ENCODE assay signal across 8 cellular contexts in the genomic region with DNA sequence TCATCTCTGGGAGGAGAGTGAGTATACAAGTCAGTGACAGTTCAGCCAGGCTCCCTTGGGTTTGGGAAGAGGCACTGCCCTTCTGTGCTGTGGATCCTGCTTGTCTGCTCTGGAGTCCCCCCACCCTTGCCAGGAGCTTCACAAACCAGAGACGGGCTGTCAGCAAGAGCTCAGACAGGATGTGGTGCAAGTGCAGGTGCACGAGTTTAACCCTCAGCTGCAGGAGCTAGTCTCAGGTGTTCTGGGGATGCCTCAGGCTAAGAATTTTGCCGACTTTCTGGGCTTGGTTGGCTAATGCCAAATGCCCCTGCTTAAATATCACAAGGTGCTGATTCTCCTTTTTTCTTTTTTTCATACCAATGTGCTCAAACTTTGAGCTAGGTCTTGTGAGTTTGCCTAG. TPM values are rescaled to one million over a fixed set of nuclear protein-coding genes. Genes with fewer than 3 reads are reported as not detected.
DNase-seq lines count a peak whose midpoint lies in the region; ATAC-seq and TF ChIP-seq lines count a peak whose summit lies in the region.

No MANE protein-coding gene starts in this region.

- no peaks in the 10 kb centered on the region for H3K9me3 ChIP-seq in mucosa of stomach (ENCODE audit: control insufficient read depth, low read length)
- no peaks in the 10 kb centered on the region for H3K9me3 ChIP-seq in uterus
- H3K9me3 ChIP-seq in upper lobe of left lung: no peaks in the 10 kb centered on the region
- no peaks in the 10 kb centered on the region for H3K9me3 ChIP-seq in sigmoid colon

- peak overlapping the region; percentile 50 for H3K9ac ChIP-seq in mucosa of stomach (ENCODE audit: low read length)

- no peak for TF ChIP-seq CTCF in uterus (IDR thresholded peaks at IDR 0.05)
- TF ChIP-seq CTCF in upper lobe of left lung (IDR thresholded peaks at IDR 0.05): no peak
- TF ChIP-seq CTCF in sigmoid colon (IDR thresholded peaks at IDR 0.05): no peak

- peaks cover 16% of the 10 kb centered on the region for H3K4me1 ChIP-seq in mucosa of stomach (ENCODE audit: control insufficient read depth, insufficient read depth, low read length)
- H3K4me1 ChIP-seq in uterus: no peaks in the 10 kb centered on the region
- H3K4me1 ChIP-seq in upper lobe of left lung: peaks cover 9 to 18% (median 16%) of the 10 kb centered on the region in 4 donors
- peaks cover 0 to 17% (median 8%) of the 10 kb centered on the region in 4 donors for H3K4me1 ChIP-seq in sigmoid colon

- H3K27me3 ChIP-seq in mucosa of stomach (ENCODE audit: control insufficient read depth, insufficient read depth, low read length) (peaks cover 4% of the 10 kb centered on the region), uterus (no peaks in the 10 kb centered on the region), upper lobe of left lung (no peaks in the 10 kb centered on the region), sigmoid colon (no peaks in the 10 kb centered on the region)

- DNase-seq in COLO668 (lab: John Stamatoyannopoulos, UW; ENCODE audit: unreplicated experiment) (peak; percentile 59), uterus (no peak), upper lobe of left lung (no peak), sigmoid colon (no peak)
- DNase-seq in activated CD8-positive, alpha-beta memory T cell treated with anti-CD3 and anti-CD28 coated beads, Interleukin-2, amount 50 U/mL, for 1 hour (ENCODE audit: extremely low read depth): peak; percentile 19

- H3K4me3 ChIP-seq in mucosa of stomach (ENCODE audit: low read length) (no peak overlapping the region), uterus (no peak overlapping the region), upper lobe of left lung (peak overlapping the region in 1 of 4 donors; percentile 78), sigmoid colon (no peak overlapping the region)

- TF ChIP-seq POLR2A in uterus (IDR thresholded peaks at IDR 0.05): no peak
- TF ChIP-seq POLR2A in upper lobe of left lung (IDR thresholded peaks at IDR 0.05): no peak
- no peak for TF ChIP-seq POLR2A in sigmoid colon (IDR thresholded peaks at IDR 0.05)

- peaks cover 11% of the 10 kb centered on the region for H3K36me3 Mint-ChIP-seq in IgD-negative memory B cell

- H3K27ac Mint-ChIP-seq in IgD-negative memory B cell: peak overlapping the region; percentile 50 to 91 (median 86)

- peak overlapping the region; percentile 80 to 97 (median 92) for H3K4me3 Mint-ChIP-seq in IgD-negative memory B cell

- H3K27me3 Mint-ChIP-seq in IgD-negative memory B cell: no peaks in the 10 kb centered on the region

- no peak for ATAC-seq in upper lobe of left lung (ENCODE audit: low FRiP score in 2 of 2)
- no peak for ATAC-seq in HG02763 (IDR thresholded peaks at IDR 0.05; ENCODE audit: unreplicated experiment)

- TF ChIP-seq EP300 in upper lobe of left lung (IDR thresholded peaks at IDR 0.05) (no peak), sigmoid colon (IDR thresholded peaks at IDR 0.05) (no peak)

- H3K36me3 ChIP-seq in mucosa of stomach (ENCODE audit: control insufficient read depth, insufficient read depth, low read length) (no peaks in the 10 kb centered on the region), uterus (no peaks in the 10 kb centered on the region), upper lobe of left lung (peaks cover 0 to 27% (median 16%) of the 10 kb centered on the region in 4 donors), sigmoid colon (peaks cover 0 to 49% (median 5%) of the 10 kb centered on the region in 4 donors)

- H3K9me3 Mint-ChIP-seq in IgD-negative memory B cell: no peaks in the 10 kb centered on the region

- H3K27ac ChIP-seq in uterus (peak overlapping the region in 1 of 2 donors; percentile 46), upper lobe of left lung (no peak overlapping the region), sigmoid colon (peak overlapping the region in 1 of 4 donors; percentile 9)

- peaks cover 18 to 29% (median 19%) of the 10 kb centered on the region in 3 donors for H3K4me1 Mint-ChIP-seq in IgD-negative memory B cell

- intact Hi-C loops in uterus (cut with DNase I; ENCODE audit: low total_unique reads) (no loop called here), sigmoid colon (cut with DNase I) (no loop called here)

- WGBS in upper lobe of left lung, 2 donors: 61 to 71% methylated on average over 3 of the region's 3 CpGs
- WGBS in sigmoid colon, 2 donors: 41 to 61% methylated on average over 3 of the region's 3 CpGs

RNA-seq across cellular contexts. Expression of gene ZNF783, which starts 22.3 kb away (rescaled TPM):
- polyA plus RNA-seq in IgD-negative memory B cell (8.1 TPM), sigmoid colon (1 to 10 TPM; 1.2 to 9.4 (median 2.4) TPM)
- total RNA-seq in uterus (10 to 100 TPM in 3 of 4 donors, 1 to 10 TPM in 1; 2.6 to 26.7 (median 19.3) TPM), upper lobe of left lung (10 to 100 TPM; 12.6 to 46.1 (median 17.5) TPM), sigmoid colon (10 to 100 TPM in 3 of 4 donors, 1 to 10 TPM in 1; 8.4 to 15.2 (median 11.3) TPM)

RNA-seq across cellular contexts. Expression of gene ZNF212, which starts 44.9 kb away (rescaled TPM):
- polyA plus RNA-seq in IgD-negative memory B cell (8.7 TPM), sigmoid colon (1 to 10 TPM; 4.4 to 9.0 (median 6.0) TPM)
- total RNA-seq in uterus (10 to 100 TPM in 1 of 4 donors, 1 to 10 TPM in 3; 2.9 to 14.1 (median 7.7) TPM), upper lobe of left lung (10 to 100 TPM; 10.3 to 33.5 (median 10.9) TPM), sigmoid colon (10 to 100 TPM in 1 of 4 donors, 1 to 10 TPM in 3; 4.1 to 13.6 (median 5.7) TPM)

Comparison
In these comparisons a context has a peak if more than half of its experiments do, and no peak if none do; other contexts are left out.
1. DNase-seq: peak in COLO668 (single experiment) and activated CD8-positive, alpha-beta memory T cell treated with anti-CD3 and anti-CD28 coated beads, Interleukin-2, amount 50 U/mL, for 1 hour (single experiment); none in uterus (0 of 2), upper lobe of left lung (0 of 2) and sigmoid colon (single experiment).